8 cellular contexts compared by ENCODE assay signal in genomic region chr9:63346310-63347048, GRCh38.
DNase-seq lines count a peak whose midpoint lies in the region; ATAC-seq and TF ChIP-seq lines count a peak whose summit lies in the region.
"Not testable (repeated sequence)": the region's sequence is repeated elsewhere in the genome, so short reads cannot be mapped to it uniquely, and the experiment has no call there.

No MANE protein-coding gene starts in this region.

- not testable (repeated sequence) for H3K36me3 ChIP-seq in CD4-positive, CD25-positive, alpha-beta regulatory T cell (ENCODE audit: control insufficient read depth, insufficient read depth, low read length)

- not testable (repeated sequence) for ATAC-seq in CD4-positive, CD25-positive, alpha-beta regulatory T cell (ENCODE audit: low read depth in 2 of 2); activated naive CD8-positive, alpha-beta T cell treated with anti-CD3 and anti-CD28 coated beads, Interleukin-2, amount 10 ng/mL, durations not matched to agents 7 days and 5 days (ENCODE audit: low read depth); stimulated activated effector memory CD8-positive, alpha-beta T cell treated with anti-CD3 and anti-CD28 coated beads, Interleukin-12 subunit alpha, Interleukin-12 subunit beta, amount 100 ng/mL, for 72 hours

- not testable (repeated sequence) for H3K9me3 ChIP-seq in CD4-positive, CD25-positive, alpha-beta regulatory T cell (ENCODE audit: control insufficient read depth in 2 of 2, low read length in 2 of 2)

- POLR2A ChIA-PET in activated naive CD8-positive, alpha-beta T cell treated with anti-CD3 and anti-CD28 coated beads, Interleukin-2, amount 10 ng/mL, durations not matched to agents 7 days and 5 days (lab: Charles Lee), result not testable (repeated sequence)

- H3K4me1 ChIP-seq in CD4-positive, CD25-positive, alpha-beta regulatory T cell (ENCODE audit: control insufficient read depth, insufficient read depth, low read length, poor library complexity, severe bottlenecking), result not testable (repeated sequence)

- H3K4me3 ChIP-seq in CD4-positive, CD25-positive, alpha-beta regulatory T cell (ENCODE audit: low read depth, low read length), result peak overlapping the region; percentile 48
- not testable (repeated sequence) for H3K4me3 ChIP-seq in Jurkat, Clone E6-1 (ENCODE audit: low read length); epithelial cell of proximal tubule (ENCODE audit: low read depth, low read length)

- not testable (repeated sequence) for H3K36me3 Mint-ChIP-seq in CD4-positive, CD25-positive, alpha-beta regulatory T cell; activated naive CD8-positive, alpha-beta T cell treated with anti-CD3 and anti-CD28 coated beads, Interleukin-2, amount 10 ng/mL, durations not matched to agents 7 days and 5 days; immature natural killer cell; nephron progenitor cell (ENCODE audit: low read depth); stimulated activated effector memory CD8-positive, alpha-beta T cell treated with anti-CD3 and anti-CD28 coated beads, Interleukin-12 subunit alpha, Interleukin-12 subunit beta, amount 100 ng/mL, for 72 hours

- H3K4me1 Mint-ChIP-seq in CD4-positive, CD25-positive, alpha-beta regulatory T cell, result peaks cover 0 to 11% (median 4%) of the 10 kb centered on the region in 4 donors
- H3K4me1 Mint-ChIP-seq in activated naive CD8-positive, alpha-beta T cell treated with anti-CD3 and anti-CD28 coated beads, Interleukin-2, amount 10 ng/mL, durations not matched to agents 7 days and 5 days; nephron progenitor cell; stimulated activated effector memory CD8-positive, alpha-beta T cell treated with anti-CD3 and anti-CD28 coated beads, Interleukin-12 subunit alpha, Interleukin-12 subunit beta, amount 100 ng/mL, for 72 hours: not testable (repeated sequence)
- peaks cover 6 to 12% of the 10 kb centered on the region in 2 donors for H3K4me1 Mint-ChIP-seq in immature natural killer cell

- not testable (repeated sequence) for H3K27me3 Mint-ChIP-seq in CD4-positive, CD25-positive, alpha-beta regulatory T cell; activated naive CD8-positive, alpha-beta T cell treated with anti-CD3 and anti-CD28 coated beads, Interleukin-2, amount 10 ng/mL, durations not matched to agents 7 days and 5 days; immature natural killer cell (ENCODE audit: low read depth in 3 of 3); nephron progenitor cell (ENCODE audit: low read depth, poor library complexity)

- H3K27ac Mint-ChIP-seq in CD4-positive, CD25-positive, alpha-beta regulatory T cell, result peak overlapping the region; percentile 33 to 94 (median 83)
- peak overlapping the region; percentile 86 for H3K27ac Mint-ChIP-seq in activated naive CD8-positive, alpha-beta T cell treated with anti-CD3 and anti-CD28 coated beads, Interleukin-2, amount 10 ng/mL, durations not matched to agents 7 days and 5 days
- H3K27ac Mint-ChIP-seq in immature natural killer cell, result peak overlapping the region in 5 of 6 donors; percentile 26 to 82 (median 60)
- H3K27ac Mint-ChIP-seq in nephron progenitor cell; stimulated activated effector memory CD8-positive, alpha-beta T cell treated with anti-CD3 and anti-CD28 coated beads, Interleukin-12 subunit alpha, Interleukin-12 subunit beta, amount 100 ng/mL, for 72 hours: not testable (repeated sequence)

- TF ChIP-seq CTCF in epithelial cell of proximal tubule (conservative IDR thresholded peaks at IDR 0.05; ENCODE audit: low read depth, low read length); nephron progenitor cell (IDR thresholded peaks at IDR 0.05): not testable (repeated sequence)

- peak overlapping the region; percentile 4 to 77 (median 48) for H3K4me3 Mint-ChIP-seq in CD4-positive, CD25-positive, alpha-beta regulatory T cell
- peak overlapping the region; percentile 48 for H3K4me3 Mint-ChIP-seq in activated naive CD8-positive, alpha-beta T cell treated with anti-CD3 and anti-CD28 coated beads, Interleukin-2, amount 10 ng/mL, durations not matched to agents 7 days and 5 days
- peak overlapping the region in 4 of 5 donors; percentile 28 to 67 (median 62) for H3K4me3 Mint-ChIP-seq in immature natural killer cell
- H3K4me3 Mint-ChIP-seq in nephron progenitor cell, result not testable (repeated sequence)
- H3K4me3 Mint-ChIP-seq in stimulated activated effector memory CD8-positive, alpha-beta T cell treated with anti-CD3 and anti-CD28 coated beads, Interleukin-12 subunit alpha, Interleukin-12 subunit beta, amount 100 ng/mL, for 72 hours, result peak overlapping the region; percentile 18

- H3K27me3 ChIP-seq in CD4-positive, CD25-positive, alpha-beta regulatory T cell (ENCODE audit: control insufficient read depth, insufficient read depth, low read length), result not testable (repeated sequence)

- DNase-seq in CD4-positive, CD25-positive, alpha-beta regulatory T cell, result peak in 2 of 3 donors; percentile 35 to 74
- DNase-seq in Jurkat, Clone E6-1 (ENCODE audit: low read depth, low spot score), result peak; percentile 2
- peak; percentile 89 for DNase-seq in SW480 (ENCODE audit: low spot score)
- DNase-seq in activated naive CD8-positive, alpha-beta T cell treated with anti-CD3 and anti-CD28 coated beads, Interleukin-2, amount 10 ng/mL, durations not matched to agents 7 days and 5 days, result peak; percentile 37
- peak; percentile 99 for DNase-seq in epithelial cell of proximal tubule (ENCODE audit: low read depth)
- peak in 2 of 3 donors; percentile 24 to 32 for DNase-seq in immature natural killer cell
- peak; percentile 3 for DNase-seq in nephron progenitor cell
- DNase-seq in stimulated activated effector memory CD8-positive, alpha-beta T cell treated with anti-CD3 and anti-CD28 coated beads, Interleukin-12 subunit alpha, Interleukin-12 subunit beta, amount 100 ng/mL, for 72 hours (ENCODE audit: low spot score in 2 of 2), result not testable (repeated sequence)

- not testable (repeated sequence) for H3K9me3 Mint-ChIP-seq in CD4-positive, CD25-positive, alpha-beta regulatory T cell; activated naive CD8-positive, alpha-beta T cell treated with anti-CD3 and anti-CD28 coated beads, Interleukin-2, amount 10 ng/mL, durations not matched to agents 7 days and 5 days; immature natural killer cell; nephron progenitor cell; stimulated activated effector memory CD8-positive, alpha-beta T cell treated with anti-CD3 and anti-CD28 coated beads, Interleukin-12 subunit alpha, Interleukin-12 subunit beta, amount 100 ng/mL, for 72 hours

- not testable (repeated sequence) for H3K27ac ChIP-seq in CD4-positive, CD25-positive, alpha-beta regulatory T cell (ENCODE audit: insufficient read depth, low read length, poor library complexity, severe bottlenecking)
